ENCODE assay signal across 13 cellular contexts in the genomic region with DNA sequence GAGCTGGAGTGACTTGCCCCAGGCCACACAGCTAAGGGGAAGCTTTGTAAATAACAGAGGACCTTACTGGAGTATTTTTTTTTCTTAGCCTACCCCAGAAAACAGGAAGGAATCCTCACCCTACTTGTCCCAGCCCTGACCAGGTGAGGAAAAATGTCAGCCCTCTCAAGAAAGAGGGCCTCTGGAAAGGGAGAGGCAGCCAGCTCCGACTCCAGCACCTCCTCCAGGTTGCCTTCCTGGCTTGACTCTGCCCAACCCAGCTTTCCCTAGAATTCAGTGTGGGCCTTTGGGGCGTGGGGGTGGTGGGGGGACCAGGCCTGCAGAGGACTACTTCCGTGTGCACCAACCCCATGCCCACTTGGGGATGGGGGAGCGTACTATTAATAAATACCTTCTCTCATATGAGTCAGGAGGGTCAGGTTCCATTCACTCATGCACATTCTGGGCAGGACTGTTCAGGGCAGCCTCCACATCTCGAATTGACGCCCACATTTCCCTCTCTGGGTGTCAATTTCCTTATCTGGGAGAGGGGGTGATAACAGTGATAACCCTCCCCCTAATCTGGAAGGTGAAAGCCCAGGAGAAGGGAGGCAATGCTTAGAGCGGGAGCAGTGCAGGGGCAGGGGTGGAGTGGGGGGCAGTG. TPM values are rescaled to one million over a fixed set of nuclear protein-coding genes. Genes with fewer than 3 reads are reported as not detected.
A peak's percentile ranks its signal among the peaks of the same experiment; 100 is the strongest.
DNase-seq lines count a peak whose midpoint lies in the region; ATAC-seq and TF ChIP-seq lines count a peak whose summit lies in the region.
"Had no signal": no experiment of that assay in that cellular context is flagged by ENCODE, and none has a peak within 500 bp of the region (broad histone marks: within the 10 kb centered on the region; RNA-seq: fewer than 3 reads in every experiment).

No MANE protein-coding gene starts in this region.

- DNase-seq in stimulated activated naive CD4-positive, alpha-beta T cell treated with Interleukin-2 at 50 U/mL for 16 hours (lab: John Stamatoyannopoulos, UW) = peak; percentile 13
- DNase-seq in stimulated activated naive CD4-positive, alpha-beta T cell (lab: John Stamatoyannopoulos, UW) = no peak
- no peak for DNase-seq in T-helper 2 cell treated with Interferon-gamma antibody and Interleukin-4, amounts not matched to agents 5 μg/mL and 100 μg/mL, for 36 hours (ENCODE audit: low spot score)
- DNase-seq in kidney tubule cell (ENCODE audit: low spot score) (peak; percentile 69), vagina (ENCODE audit: extremely low spot score in 2 of 2) (no peak), endothelial cell (ENCODE audit: low spot score) (no peak)
- DNase-seq in activated CD8-positive, alpha-beta memory T cell treated with anti-CD3 and anti-CD28 coated beads, Interleukin-2, amount 50 U/mL, for 48 hours = no peak
- DNase-seq: activated CD4-positive, alpha-beta T cell treated with anti-CD3 and anti-CD28 coated beads for 1 hour; anterior cingulate cortex; glutamatergic neuron; NCI-H1048 had no signal

- no peak for TF ChIP-seq POLR2A in vagina (IDR thresholded peaks at IDR 0.05)

- peak overlapping the region; percentile 100 for H3K27ac Mint-ChIP-seq in T-helper 2 cell treated with Interferon-gamma antibody and Interleukin-4, amounts not matched to agents 5 μg/mL and 100 μg/mL, for 36 hours
- no peak overlapping the region for H3K27ac Mint-ChIP-seq in endothelial cell (ENCODE audit: unreplicated experiment)

- intact Hi-C loops in vagina (cut with DNase I) = no loop called here

- H3K9me3 ChIP-seq in vagina = no peaks in the 10 kb centered on the region
- H3K9me3 ChIP-seq: left lung had no signal

- H3K4me3 Mint-ChIP-seq in T-helper 2 cell treated with Interferon-gamma antibody and Interleukin-4, amounts not matched to agents 5 μg/mL and 100 μg/mL, for 36 hours = peak overlapping the region; percentile 99
- no peak overlapping the region for H3K4me3 Mint-ChIP-seq in endothelial cell (ENCODE audit: unreplicated experiment)

- H3K9me3 Mint-ChIP-seq in T-helper 2 cell treated with Interferon-gamma antibody and Interleukin-4, amounts not matched to agents 5 μg/mL and 100 μg/mL, for 36 hours = no peaks in the 10 kb centered on the region
- H3K9me3 Mint-ChIP-seq in endothelial cell (ENCODE audit: unreplicated experiment) = no peaks in the 10 kb centered on the region

- no peaks in the 10 kb centered on the region for H3K27me3 ChIP-seq in vagina
- H3K27me3 ChIP-seq: left lung had no signal

- no peak overlapping the region for H3K4me3 ChIP-seq in vagina

- H3K4me1 Mint-ChIP-seq in T-helper 2 cell treated with Interferon-gamma antibody and Interleukin-4, amounts not matched to agents 5 μg/mL and 100 μg/mL, for 36 hours (ENCODE audit: low read depth) = peaks cover 69% of the 10 kb centered on the region
- peaks cover 18% of the 10 kb centered on the region for H3K4me1 Mint-ChIP-seq in endothelial cell (ENCODE audit: unreplicated experiment)

- ATAC-seq in GM21619 (IDR thresholded peaks at IDR 0.05; ENCODE audit: unreplicated experiment) = no peak
- ATAC-seq: left lung had no signal

- H3K4me1 ChIP-seq in vagina = peaks cover 37% of the 10 kb centered on the region

- peak overlapping the region; percentile 60 for H3K27ac ChIP-seq in vagina

- no peaks in the 10 kb centered on the region for H3K27me3 Mint-ChIP-seq in T-helper 2 cell treated with Interferon-gamma antibody and Interleukin-4, amounts not matched to agents 5 μg/mL and 100 μg/mL, for 36 hours (ENCODE audit: low read depth)
- H3K27me3 Mint-ChIP-seq in endothelial cell (ENCODE audit: unreplicated experiment) = peaks cover 17% of the 10 kb centered on the region

- TF ChIP-seq CTCF in vagina (IDR thresholded peaks at IDR 0.05) = no peak
- no peak for TF ChIP-seq CTCF in endothelial cell (IDR thresholded peaks at IDR 0.05; ENCODE audit: unreplicated experiment)

- H3K36me3 ChIP-seq in vagina = no peaks in the 10 kb centered on the region
- H3K36me3 ChIP-seq: left lung had no signal

- peaks cover 58% of the 10 kb centered on the region for H3K36me3 Mint-ChIP-seq in T-helper 2 cell treated with Interferon-gamma antibody and Interleukin-4, amounts not matched to agents 5 μg/mL and 100 μg/mL, for 36 hours (ENCODE audit: low read depth)
- H3K36me3 Mint-ChIP-seq in endothelial cell (ENCODE audit: low read depth, unreplicated experiment) = peaks cover 4% of the 10 kb centered on the region

RNA-seq across cellular contexts. Expression of gene RHOF, which starts 5.2 kb away (rescaled TPM):
- total RNA-seq in vagina (16.5 TPM), endothelial cell (ENCODE audit: unreplicated experiment) (25.7 TPM)

RNA-seq across cellular contexts. Expression of gene SETD1B, which starts 15.5 kb away (rescaled TPM):
- 10.6 TPM for total RNA-seq in vagina
- 25.3 TPM for total RNA-seq in endothelial cell (ENCODE audit: unreplicated experiment)

Comparison
In these comparisons a context has a peak if more than half of its experiments do, and no peak if none do; other contexts are left out.
1. DNase-seq: peak in stimulated activated naive CD4-positive, alpha-beta T cell treated with Interleukin-2 at 50 U/mL for 16 hours (single experiment) and kidney tubule cell (single experiment); none in stimulated activated naive CD4-positive, alpha-beta T cell (0 of 6), T-helper 2 cell treated with Interferon-gamma antibody and Interleukin-4, amounts not matched to agents 5 μg/mL and 100 μg/mL, for 36 hours (single experiment), vagina (0 of 2), endothelial cell (single experiment) and activated CD8-positive, alpha-beta memory T cell treated with anti-CD3 and anti-CD28 coated beads, Interleukin-2, amount 50 U/mL, for 48 hours (single experiment).